ENCODE assay signal across 39 cellular contexts in genomic region chr10:30411263-30411662, GRCh38.
"Had no signal": no experiment of that assay in that cellular context is flagged by ENCODE, and none has a peak within 500 bp of the region (broad histone marks: within the 10 kb centered on the region; RNA-seq: fewer than 3 reads in every experiment).

No MANE protein-coding gene starts in this region.

- FAIRE-seq: astrocyte, bronchial epithelial cell had no signal

- H3K9me3 Mint-ChIP-seq: activated naive CD4-positive, alpha-beta T cell treated with anti-CD3 and anti-CD28 coated beads for 36 hours; activated naive CD4-positive, alpha-beta T cell treated with anti-CD3 and anti-CD28 coated beads, Interleukin-2, amount 10 ng/mL, durations not matched to agents 7 days and 5 days; activated naive CD4-positive, alpha-beta T cell treated with anti-CD3 and anti-CD28 coated beads, Interleukin-2, amount 50 U/mL, for 24 hours; activated naive CD4-positive, alpha-beta T cell treated with anti-CD3 and anti-CD28 coated beads, Interleukin-2, amount 50 U/mL, for 72 hours; activated naive CD8-positive, alpha-beta T cell treated with anti-CD3 and anti-CD28 coated beads for 36 hours; activated T-cell treated with anti-CD3 and anti-CD28 coated beads, Interleukin-2, amount 50 U/mL, for 24 hours; activated T-cell treated with anti-CD3 and anti-CD28 coated beads, Interleukin-2, amount 50 U/mL, for 4 hours; activated T-cell treated with anti-CD3 and anti-CD28 coated beads, Interleukin-2, amount 50 U/mL, for 72 hours; activated T-helper 1 cell treated with anti-CD3 and anti-CD28 coated beads, Interleukin-12 subunit alpha, Interleukin-12 subunit beta, Interleukin-2, Interleukin-4 antibody, amounts not matched to agents 30 ng/mL and 10 ng/mL and 1 ng/mL, durations not matched to agents 14 hours and 24 hours and 36 hours; activated T-helper 17 cell treated with anti-CD3 and anti-CD28 coated beads, Interleukin-2, amount 50 U/mL, for 72 hours; activated T-helper 2 cell treated with anti-CD3 and anti-CD28 coated beads, Interferon-gamma antibody, Interleukin-2, Interleukin-4, amounts not matched to agents 10 μg/mL and 5 μg/mL and 100 μg/mL, durations not matched to agents 14 hours and 24 hours and 36 hours; central memory CD8-positive, alpha-beta T cell had no signal

- H3K27ac Mint-ChIP-seq: activated naive CD4-positive, alpha-beta T cell treated with anti-CD3 and anti-CD28 coated beads for 36 hours; activated naive CD4-positive, alpha-beta T cell treated with anti-CD3 and anti-CD28 coated beads, Interleukin-2, amount 10 ng/mL, durations not matched to agents 7 days and 5 days; activated naive CD4-positive, alpha-beta T cell treated with anti-CD3 and anti-CD28 coated beads, Interleukin-2, amount 50 U/mL, for 24 hours; activated naive CD4-positive, alpha-beta T cell treated with anti-CD3 and anti-CD28 coated beads, Interleukin-2, amount 50 U/mL, for 72 hours; activated naive CD8-positive, alpha-beta T cell; activated naive CD8-positive, alpha-beta T cell treated with anti-CD3 and anti-CD28 coated beads for 36 hours; activated T-cell treated with anti-CD3 and anti-CD28 coated beads, Interleukin-2, amount 50 U/mL, for 24 hours; activated T-cell treated with anti-CD3 and anti-CD28 coated beads, Interleukin-2, amount 50 U/mL, for 72 hours; activated T-helper 1 cell treated with anti-CD3 and anti-CD28 coated beads, Interleukin-12 subunit alpha, Interleukin-12 subunit beta, Interleukin-2, Interleukin-4 antibody, amounts not matched to agents 30 ng/mL and 10 ng/mL and 1 ng/mL, durations not matched to agents 14 hours and 24 hours and 36 hours; activated T-helper 17 cell treated with anti-CD3 and anti-CD28 coated beads, Interleukin-2, amount 50 U/mL, for 72 hours; activated T-helper 2 cell treated with anti-CD3 and anti-CD28 coated beads, Interferon-gamma antibody, Interleukin-2, Interleukin-4, amounts not matched to agents 10 μg/mL and 5 μg/mL and 100 μg/mL, durations not matched to agents 14 hours and 24 hours and 36 hours; brain had no signal

- H3K27ac ChIP-seq: adrenal gland, ascending aorta, body of pancreas, brain microvascular endothelial cell, breast epithelium, cardiac muscle cell had no signal

- H3K9me3 ChIP-seq: adrenal gland, ascending aorta, body of pancreas, breast epithelium had no signal

- H3K27me3 ChIP-seq: adrenal gland, ascending aorta, body of pancreas, brain microvascular endothelial cell, breast epithelium, cardiac muscle cell had no signal

- DNase-seq: activated effector memory CD4-positive, alpha-beta T cell treated with anti-CD3 and anti-CD28 coated beads, Interleukin-2, amount 50 U/mL, for 16 hours; activated effector memory CD4-positive, alpha-beta T cell treated with Interleukin-2 at 50 U/mL for 16 hours; activated gamma-delta T cell; activated gamma-delta T cell treated with Interleukin-2 at 50 U/mL for 16 hours; activated naive CD4-positive, alpha-beta T cell; activated naive CD4-positive, alpha-beta T cell treated with anti-CD3 and anti-CD28 coated beads for 36 hours; activated naive CD4-positive, alpha-beta T cell treated with anti-CD3 and anti-CD28 coated beads, Interleukin-2, amount 10 ng/mL, durations not matched to agents 7 days and 5 days; activated naive CD4-positive, alpha-beta T cell treated with anti-CD3 and anti-CD28 coated beads, Interleukin-2, amount 50 U/mL, for 16 hours; activated naive CD4-positive, alpha-beta T cell treated with Interleukin-2 at 50 U/mL for 16 hours; activated naive CD8-positive, alpha-beta T cell treated with anti-CD3 and anti-CD28 coated beads for 36 hours; activated T-cell treated with anti-CD3 and anti-CD28 coated beads for 4 hours; activated T-cell treated with anti-CD3 and anti-CD28 coated beads, Interleukin-2, amount 50 U/mL, for 1 hour; activated T-cell treated with anti-CD3 and anti-CD28 coated beads, Interleukin-2, amount 50 U/mL, for 24 hours; activated T-cell treated with anti-CD3 and anti-CD28 coated beads, Interleukin-2, amount 50 U/mL, for 4 hours; activated T-cell treated with anti-CD3 and anti-CD28 coated beads, Interleukin-2, amount 50 U/mL, for 48 hours; activated T-cell treated with anti-CD3 and anti-CD28 coated beads, Interleukin-2, amount 50 U/mL, for 72 hours; adrenal gland; amniotic stem cell; amygdala; anterior cingulate cortex; aorta; body of pancreas; brain microvascular endothelial cell; caudate nucleus; central memory CD4-positive, alpha-beta T cell; cerebellar nuclear complex had no signal

- H3K36me3 Mint-ChIP-seq: activated naive CD4-positive, alpha-beta T cell treated with anti-CD3 and anti-CD28 coated beads, Interleukin-2, amount 10 ng/mL, durations not matched to agents 7 days and 5 days; activated naive CD4-positive, alpha-beta T cell treated with anti-CD3 and anti-CD28 coated beads, Interleukin-2, amount 50 U/mL, for 24 hours; activated naive CD4-positive, alpha-beta T cell treated with anti-CD3 and anti-CD28 coated beads, Interleukin-2, amount 50 U/mL, for 72 hours; activated naive CD8-positive, alpha-beta T cell; activated naive CD8-positive, alpha-beta T cell treated with anti-CD3 and anti-CD28 coated beads for 36 hours; brain had no signal

- ATAC-seq: activated naive CD4-positive, alpha-beta T cell treated with anti-CD3 and anti-CD28 coated beads, Interleukin-2, amount 50 U/mL, for 72 hours; activated T-cell treated with anti-CD3 and anti-CD28 coated beads, Interleukin-2, amount 50 U/mL, for 4 hours; activated T-cell treated with anti-CD3 and anti-CD28 coated beads, Interleukin-2, amount 50 U/mL, for 72 hours; activated T-helper 17 cell treated with anti-CD3 and anti-CD28 coated beads, Interleukin-2, amount 50 U/mL, for 72 hours; body of pancreas had no signal

- H3K36me3 ChIP-seq: adrenal gland, ascending aorta, brain microvascular endothelial cell, breast epithelium, cardiac muscle cell had no signal

- H3K4me3 ChIP-seq: adrenal gland, ascending aorta, body of pancreas, breast epithelium, cardiac muscle cell had no signal

- H3K27me3 Mint-ChIP-seq: activated naive CD4-positive, alpha-beta T cell treated with anti-CD3 and anti-CD28 coated beads, Interleukin-2, amount 50 U/mL, for 24 hours; activated naive CD8-positive, alpha-beta T cell; activated naive CD8-positive, alpha-beta T cell treated with anti-CD3 and anti-CD28 coated beads for 36 hours; activated T-cell treated with anti-CD3 and anti-CD28 coated beads, Interleukin-2, amount 50 U/mL, for 24 hours; activated T-helper 17 cell treated with anti-CD3 and anti-CD28 coated beads, Interleukin-2, amount 50 U/mL, for 72 hours; central memory CD8-positive, alpha-beta T cell had no signal

- H3K4me1 Mint-ChIP-seq: activated naive CD4-positive, alpha-beta T cell treated with anti-CD3 and anti-CD28 coated beads, Interleukin-2, amount 50 U/mL, for 24 hours; activated T-helper 17 cell treated with anti-CD3 and anti-CD28 coated beads, Interleukin-2, amount 50 U/mL, for 72 hours; central memory CD8-positive, alpha-beta T cell had no signal

- H3K4me3 Mint-ChIP-seq: activated naive CD4-positive, alpha-beta T cell treated with anti-CD3 and anti-CD28 coated beads for 36 hours; activated naive CD4-positive, alpha-beta T cell treated with anti-CD3 and anti-CD28 coated beads, Interleukin-2, amount 10 ng/mL, durations not matched to agents 7 days and 5 days; activated naive CD4-positive, alpha-beta T cell treated with anti-CD3 and anti-CD28 coated beads, Interleukin-2, amount 50 U/mL, for 24 hours; activated naive CD8-positive, alpha-beta T cell; activated naive CD8-positive, alpha-beta T cell treated with anti-CD3 and anti-CD28 coated beads for 36 hours; activated T-cell treated with anti-CD3 and anti-CD28 coated beads, Interleukin-2, amount 50 U/mL, for 24 hours; activated T-cell treated with anti-CD3 and anti-CD28 coated beads, Interleukin-2, amount 50 U/mL, for 4 hours; activated T-cell treated with anti-CD3 and anti-CD28 coated beads, Interleukin-2, amount 50 U/mL, for 72 hours; activated T-helper 1 cell treated with anti-CD3 and anti-CD28 coated beads, Interleukin-12 subunit alpha, Interleukin-12 subunit beta, Interleukin-2, Interleukin-4 antibody, amounts not matched to agents 30 ng/mL and 10 ng/mL and 1 ng/mL, durations not matched to agents 14 hours and 24 hours and 36 hours; activated T-helper 17 cell treated with anti-CD3 and anti-CD28 coated beads, Interleukin-2, amount 50 U/mL, for 72 hours; brain; central memory CD8-positive, alpha-beta T cell had no signal

- H3K4me1 ChIP-seq: adrenal gland, ascending aorta, body of pancreas, breast epithelium had no signal
